ENCODE assay signal across 1 cellular context in the genomic region with DNA sequence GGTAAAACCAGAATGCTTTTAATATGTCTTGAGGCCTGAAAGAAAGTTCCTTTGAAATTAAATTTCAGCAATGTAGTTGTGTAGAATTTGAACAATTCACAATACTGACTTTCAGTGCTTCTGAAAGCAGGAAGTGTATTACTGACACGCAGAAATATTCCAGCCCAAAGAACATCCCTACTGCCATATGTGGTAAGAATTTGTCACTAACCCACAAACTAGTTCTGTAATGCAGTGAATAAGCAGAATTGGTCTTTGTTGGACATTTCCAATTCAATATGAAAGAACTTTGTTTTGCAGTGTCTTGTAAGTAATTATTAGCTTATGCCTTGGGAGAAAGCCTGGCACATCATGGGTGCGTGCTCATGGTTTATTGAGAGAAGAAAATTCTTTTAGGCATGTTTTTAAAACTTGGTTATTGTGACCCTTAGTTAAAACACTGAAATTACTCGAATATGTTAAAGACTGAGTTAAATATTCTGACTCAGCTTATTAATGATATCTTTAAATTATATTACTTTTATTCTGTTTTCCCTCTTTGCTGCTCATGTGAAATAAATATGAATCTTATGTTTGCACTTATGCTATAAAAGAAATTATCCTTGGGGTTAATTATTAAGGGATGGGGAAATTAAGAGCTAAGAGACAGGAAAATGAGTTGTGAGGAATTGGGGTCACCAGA.
TF ChIP-seq lines count a peak whose summit lies in the region.

No MANE protein-coding gene starts in this region.

TF ChIP-seq in WTC11, 78 proteins besides CTCF, POLR2A, EP300 and RAD21 (continued from another document):
- TF ChIP-seq, protein P1, sequence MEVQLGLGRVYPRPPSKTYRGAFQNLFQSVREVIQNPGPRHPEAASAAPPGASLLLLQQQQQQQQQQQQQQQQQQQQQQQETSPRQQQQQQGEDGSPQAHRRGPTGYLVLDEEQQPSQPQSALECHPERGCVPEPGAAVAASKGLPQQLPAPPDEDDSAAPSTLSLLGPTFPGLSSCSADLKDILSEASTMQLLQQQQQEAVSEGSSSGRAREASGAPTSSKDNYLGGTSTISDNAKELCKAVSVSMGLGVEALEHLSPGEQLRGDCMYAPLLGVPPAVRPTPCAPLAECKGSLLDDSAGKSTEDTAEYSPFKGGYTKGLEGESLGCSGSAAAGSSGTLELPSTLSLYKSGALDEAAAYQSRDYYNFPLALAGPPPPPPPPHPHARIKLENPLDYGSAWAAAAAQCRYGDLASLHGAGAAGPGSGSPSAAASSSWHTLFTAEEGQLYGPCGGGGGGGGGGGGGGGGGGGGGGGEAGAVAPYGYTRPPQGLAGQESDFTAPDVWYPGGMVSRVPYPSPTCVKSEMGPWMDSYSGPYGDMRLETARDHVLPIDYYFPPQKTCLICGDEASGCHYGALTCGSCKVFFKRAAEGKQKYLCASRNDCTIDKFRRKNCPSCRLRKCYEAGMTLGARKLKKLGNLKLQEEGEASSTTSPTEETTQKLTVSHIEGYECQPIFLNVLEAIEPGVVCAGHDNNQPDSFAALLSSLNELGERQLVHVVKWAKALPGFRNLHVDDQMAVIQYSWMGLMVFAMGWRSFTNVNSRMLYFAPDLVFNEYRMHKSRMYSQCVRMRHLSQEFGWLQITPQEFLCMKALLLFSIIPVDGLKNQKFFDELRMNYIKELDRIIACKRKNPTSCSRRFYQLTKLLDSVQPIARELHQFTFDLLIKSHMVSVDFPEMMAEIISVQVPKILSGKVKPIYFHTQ (CRISPR knock-in tag; IDR thresholded peaks at IDR 0.05) = no peak
- TF ChIP-seq ZBTB21 (CRISPR knock-in tag; IDR thresholded peaks at IDR 0.05; ENCODE audit: borderline replicate concordance) = no peak
- TF ChIP-seq, protein P2, sequence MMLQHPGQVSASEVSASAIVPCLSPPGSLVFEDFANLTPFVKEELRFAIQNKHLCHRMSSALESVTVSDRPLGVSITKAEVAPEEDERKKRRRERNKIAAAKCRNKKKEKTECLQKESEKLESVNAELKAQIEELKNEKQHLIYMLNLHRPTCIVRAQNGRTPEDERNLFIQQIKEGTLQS (CRISPR knock-in tag; conservative IDR thresholded peaks at IDR 0.05) = no peak
- no peak for TF ChIP-seq HMGA2 (CRISPR knock-in tag; IDR thresholded peaks at IDR 0.05)
- TF ChIP-seq, protein P3, sequence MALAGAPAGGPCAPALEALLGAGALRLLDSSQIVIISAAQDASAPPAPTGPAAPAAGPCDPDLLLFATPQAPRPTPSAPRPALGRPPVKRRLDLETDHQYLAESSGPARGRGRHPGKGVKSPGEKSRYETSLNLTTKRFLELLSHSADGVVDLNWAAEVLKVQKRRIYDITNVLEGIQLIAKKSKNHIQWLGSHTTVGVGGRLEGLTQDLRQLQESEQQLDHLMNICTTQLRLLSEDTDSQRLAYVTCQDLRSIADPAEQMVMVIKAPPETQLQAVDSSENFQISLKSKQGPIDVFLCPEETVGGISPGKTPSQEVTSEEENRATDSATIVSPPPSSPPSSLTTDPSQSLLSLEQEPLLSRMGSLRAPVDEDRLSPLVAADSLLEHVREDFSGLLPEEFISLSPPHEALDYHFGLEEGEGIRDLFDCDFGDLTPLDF (CRISPR knock-in tag; IDR thresholded peaks at IDR 0.05) = no peak
- TF ChIP-seq FOXJ3 (CRISPR knock-in tag; IDR thresholded peaks at IDR 0.05; ENCODE audit: borderline replicate concordance) = no peak
- TF ChIP-seq, protein P4, sequence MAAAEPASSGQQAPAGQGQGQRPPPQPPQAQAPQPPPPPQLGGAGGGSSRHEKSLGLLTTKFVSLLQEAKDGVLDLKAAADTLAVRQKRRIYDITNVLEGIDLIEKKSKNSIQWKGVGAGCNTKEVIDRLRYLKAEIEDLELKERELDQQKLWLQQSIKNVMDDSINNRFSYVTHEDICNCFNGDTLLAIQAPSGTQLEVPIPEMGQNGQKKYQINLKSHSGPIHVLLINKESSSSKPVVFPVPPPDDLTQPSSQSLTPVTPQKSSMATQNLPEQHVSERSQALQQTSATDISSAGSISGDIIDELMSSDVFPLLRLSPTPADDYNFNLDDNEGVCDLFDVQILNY (CRISPR knock-in tag; IDR thresholded peaks at IDR 0.05) = no peak
- TF ChIP-seq, protein P5, sequence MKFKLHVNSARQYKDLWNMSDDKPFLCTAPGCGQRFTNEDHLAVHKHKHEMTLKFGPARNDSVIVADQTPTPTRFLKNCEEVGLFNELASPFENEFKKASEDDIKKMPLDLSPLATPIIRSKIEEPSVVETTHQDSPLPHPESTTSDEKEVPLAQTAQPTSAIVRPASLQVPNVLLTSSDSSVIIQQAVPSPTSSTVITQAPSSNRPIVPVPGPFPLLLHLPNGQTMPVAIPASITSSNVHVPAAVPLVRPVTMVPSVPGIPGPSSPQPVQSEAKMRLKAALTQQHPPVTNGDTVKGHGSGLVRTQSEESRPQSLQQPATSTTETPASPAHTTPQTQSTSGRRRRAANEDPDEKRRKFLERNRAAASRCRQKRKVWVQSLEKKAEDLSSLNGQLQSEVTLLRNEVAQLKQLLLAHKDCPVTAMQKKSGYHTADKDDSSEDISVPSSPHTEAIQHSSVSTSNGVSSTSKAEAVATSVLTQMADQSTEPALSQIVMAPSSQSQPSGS (CRISPR knock-in tag; IDR thresholded peaks at IDR 0.05; ENCODE audit: borderline replicate concordance, low read depth) = no peak
